In the genomic region with DNA sequence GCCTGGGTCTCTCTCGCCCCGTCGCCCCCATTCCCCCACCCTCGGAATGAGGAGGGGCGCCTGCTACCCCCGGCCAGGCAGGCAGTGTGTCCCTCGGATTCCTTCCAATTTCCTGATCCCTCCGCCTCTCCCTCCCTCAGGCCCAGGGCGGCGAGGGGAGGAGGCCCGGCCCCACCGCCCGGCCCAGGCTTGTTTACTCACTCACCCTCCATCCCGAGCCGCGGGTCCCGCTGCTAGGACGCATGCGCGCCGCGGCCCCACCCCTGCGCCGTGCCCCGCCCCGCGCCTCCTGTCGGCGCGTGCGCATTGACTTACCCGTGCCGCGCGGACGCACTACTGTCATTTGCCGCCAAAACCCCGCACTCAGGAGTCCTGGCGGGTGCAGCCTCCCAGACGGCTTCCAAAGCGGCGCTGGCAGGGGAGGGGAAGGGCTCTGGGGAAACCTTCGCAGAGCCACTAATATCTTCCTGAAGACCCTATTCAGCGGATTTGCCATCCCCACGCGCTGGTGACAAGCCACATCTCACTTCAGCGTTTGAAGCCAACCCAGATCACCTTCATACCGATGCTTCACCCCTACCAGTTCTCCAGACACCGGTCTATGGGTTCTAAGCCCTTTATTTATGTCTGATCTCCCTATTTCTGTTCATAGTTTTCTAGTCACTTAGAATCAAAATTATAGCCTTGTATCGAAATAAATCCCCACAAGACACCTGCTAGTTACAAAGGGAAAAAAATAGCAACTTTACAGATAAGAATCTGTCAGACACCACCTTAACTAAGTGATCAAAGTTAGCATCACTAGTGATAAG, we compare ENCODE assay signal across 1 cellular context.
A peak's percentile ranks its signal among the peaks of the same experiment; 100 is the strongest.
TF ChIP-seq lines count a peak whose summit lies in the region.

EZH1 (minus strand) TSS at position 235 of the 812 bp plus-strand sequence. CDS start 16,099 bp downstream, outside the sequence.

TF ChIP-seq in HepG2, 621 proteins besides CTCF, POLR2A, EP300 and RAD21 (continued from another document and continues in another):
- no peak for TF ChIP-seq ZNF180 (CRISPR knock-in tag; IDR thresholded peaks at IDR 0.05; ENCODE audit: borderline replicate concordance, low read depth)
- TF ChIP-seq ATM (IDR thresholded peaks at IDR 0.05; ENCODE audit: borderline replicate concordance) = no peak
- peak; percentile 84 for TF ChIP-seq FOXC1 (CRISPR knock-in tag; IDR thresholded peaks at IDR 0.05; ENCODE audit: borderline replicate concordance)
- TF ChIP-seq, protein P1, sequence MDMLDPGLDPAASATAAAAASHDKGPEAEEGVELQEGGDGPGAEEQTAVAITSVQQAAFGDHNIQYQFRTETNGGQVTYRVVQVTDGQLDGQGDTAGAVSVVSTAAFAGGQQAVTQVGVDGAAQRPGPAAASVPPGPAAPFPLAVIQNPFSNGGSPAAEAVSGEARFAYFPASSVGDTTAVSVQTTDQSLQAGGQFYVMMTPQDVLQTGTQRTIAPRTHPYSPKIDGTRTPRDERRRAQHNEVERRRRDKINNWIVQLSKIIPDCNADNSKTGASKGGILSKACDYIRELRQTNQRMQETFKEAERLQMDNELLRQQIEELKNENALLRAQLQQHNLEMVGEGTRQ (IDR thresholded peaks at IDR 0.05; ENCODE audit: low read depth, low read length) = no peak
- TF ChIP-seq, protein P1 (CRISPR knock-in tag; IDR thresholded peaks at IDR 0.05; ENCODE audit: borderline replicate concordance) = peak; percentile 40; the same call in 1 of the 2 replicates
- TF ChIP-seq, protein P2, sequence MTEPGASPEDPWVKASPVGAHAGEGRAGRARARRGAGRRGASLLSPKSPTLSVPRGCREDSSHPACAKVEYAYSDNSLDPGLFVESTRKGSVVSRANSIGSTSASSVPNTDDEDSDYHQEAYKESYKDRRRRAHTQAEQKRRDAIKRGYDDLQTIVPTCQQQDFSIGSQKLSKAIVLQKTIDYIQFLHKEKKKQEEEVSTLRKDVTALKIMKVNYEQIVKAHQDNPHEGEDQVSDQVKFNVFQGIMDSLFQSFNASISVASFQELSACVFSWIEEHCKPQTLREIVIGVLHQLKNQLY (CRISPR knock-in tag; IDR thresholded peaks at IDR 0.05) = peak; percentile 46; the same call in 1 of the 2 replicates
- TF ChIP-seq ZNF564 (CRISPR knock-in tag; IDR thresholded peaks at IDR 0.05) = peak; percentile 92
- TF ChIP-seq SIN3B (IDR thresholded peaks at IDR 0.05; ENCODE audit: low read length) = no peak
- no peak for TF ChIP-seq PAF1 (CRISPR knock-in tag; IDR thresholded peaks at IDR 0.05)
- peak; percentile 58 for TF ChIP-seq PTBP1 (IDR thresholded peaks at IDR 0.05; ENCODE audit: low read depth, low read length, poor library complexity, severe bottlenecking)
- no peak for TF ChIP-seq CBX2 (IDR thresholded peaks at IDR 0.05; ENCODE audit: low read depth, low read length)
- no peak for TF ChIP-seq CBX2 (CRISPR knock-in tag; IDR thresholded peaks at IDR 0.05; ENCODE audit: low read depth)
- TF ChIP-seq ZNF841 (CRISPR knock-in tag; IDR thresholded peaks at IDR 0.05; ENCODE audit: borderline replicate concordance) = no peak
- TF ChIP-seq ZNF790 (CRISPR knock-in tag; IDR thresholded peaks at IDR 0.05; ENCODE audit: borderline replicate concordance) = no peak; the same call in 1 of the 2 replicates
- TF ChIP-seq RBM22 (optimal IDR thresholded peaks at IDR 0.05; ENCODE audit: low read length) = no peak
- no peak; the same call in 1 of the 2 replicates for TF ChIP-seq BRD4 (CRISPR knock-in tag; IDR thresholded peaks at IDR 0.05)
- TF ChIP-seq HDAC1 (CRISPR knock-in tag; IDR thresholded peaks at IDR 0.05) = peak; percentile 82
- peak; percentile 12; the same call in 1 of the 2 replicates for TF ChIP-seq FOXJ3 (CRISPR knock-in tag; IDR thresholded peaks at IDR 0.05; ENCODE audit: borderline replicate concordance)
- peak; percentile 94; the same call in 1 of the 2 replicates for TF ChIP-seq KLF11 (CRISPR knock-in tag; IDR thresholded peaks at IDR 0.05)
- TF ChIP-seq AHDC1 (CRISPR knock-in tag; IDR thresholded peaks at IDR 0.05; ENCODE audit: borderline replicate concordance) = peak; percentile 14; the same call in 1 of the 2 replicates
- peak; percentile 76 for TF ChIP-seq THAP11 (CRISPR knock-in tag; IDR thresholded peaks at IDR 0.05)
- no peak; the same call in 1 of the 2 replicates for TF ChIP-seq ZSCAN22 (CRISPR knock-in tag; IDR thresholded peaks at IDR 0.05)
- no peak for TF ChIP-seq PAX8 (CRISPR knock-in tag; IDR thresholded peaks at IDR 0.05; ENCODE audit: borderline replicate concordance)
- TF ChIP-seq CHD4 (IDR thresholded peaks at IDR 0.05; ENCODE audit: borderline replicate concordance, low read length) = no peak
- peak; percentile 97 for TF ChIP-seq ZNF607 (CRISPR knock-in tag; IDR thresholded peaks at IDR 0.05; ENCODE audit: borderline replicate concordance)
- TF ChIP-seq, protein P3, sequence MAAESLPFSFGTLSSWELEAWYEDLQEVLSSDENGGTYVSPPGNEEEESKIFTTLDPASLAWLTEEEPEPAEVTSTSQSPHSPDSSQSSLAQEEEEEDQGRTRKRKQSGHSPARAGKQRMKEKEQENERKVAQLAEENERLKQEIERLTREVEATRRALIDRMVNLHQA (CRISPR knock-in tag; IDR thresholded peaks at IDR 0.05) = no peak
- peak; percentile 14 for TF ChIP-seq CBX1 (IDR thresholded peaks at IDR 0.05; ENCODE audit: low read depth)
- TF ChIP-seq GPN1 (CRISPR knock-in tag; IDR thresholded peaks at IDR 0.05; ENCODE audit: borderline replicate concordance) = no peak
- TF ChIP-seq SP140L (CRISPR knock-in tag; IDR thresholded peaks at IDR 0.05; ENCODE audit: borderline replicate concordance) = no peak; the same call in 1 of the 2 replicates
- TF ChIP-seq MAFG (CRISPR knock-in tag; IDR thresholded peaks at IDR 0.05) = no peak
- no peak for TF ChIP-seq DPF2 (CRISPR knock-in tag; IDR thresholded peaks at IDR 0.05; ENCODE audit: borderline replicate concordance, low read depth)
- TF ChIP-seq ZC3H13 (CRISPR knock-in tag; IDR thresholded peaks at IDR 0.05) = peak; percentile 76
- no peak; the same call in none of the 2 replicates for TF ChIP-seq KLF12 (CRISPR knock-in tag; IDR thresholded peaks at IDR 0.05; ENCODE audit: borderline replicate concordance)
- TF ChIP-seq ZNF143 (CRISPR knock-in tag; IDR thresholded peaks at IDR 0.05) = peak; percentile 49; the same call in 1 of the 2 replicates
- no peak for TF ChIP-seq NR3C1 (CRISPR knock-in tag; IDR thresholded peaks at IDR 0.05)
- TF ChIP-seq ZNF446 (CRISPR knock-in tag; IDR thresholded peaks at IDR 0.05) = peak; percentile 32; the same call in 1 of the 2 replicates
- TF ChIP-seq RARG (CRISPR knock-in tag; IDR thresholded peaks at IDR 0.05; ENCODE audit: low read depth) = no peak
- TF ChIP-seq ZNF792 (CRISPR knock-in tag; IDR thresholded peaks at IDR 0.05) = peak; percentile 55
- TF ChIP-seq ZNF749 (CRISPR knock-in tag; IDR thresholded peaks at IDR 0.05; ENCODE audit: borderline replicate concordance) = peak; percentile 67; the same call in 1 of the 2 replicates
- TF ChIP-seq FOXP1 (IDR thresholded peaks at IDR 0.05) = no peak
- TF ChIP-seq FOXP1 (CRISPR knock-in tag; IDR thresholded peaks at IDR 0.05) = 0 out of 2 replicates have a peak, but pooled peaks have one; percentile 25
- peak; percentile 56 for TF ChIP-seq NCOA2 (CRISPR knock-in tag; IDR thresholded peaks at IDR 0.05)
- TF ChIP-seq PRDM10 (CRISPR knock-in tag; IDR thresholded peaks at IDR 0.05; ENCODE audit: low read depth) = no peak; the same call in 1 of the 2 replicates
- TF ChIP-seq ARNTL (CRISPR knock-in tag; IDR thresholded peaks at IDR 0.05) = peak; percentile 81; the same call in 1 of the 2 replicates
- peak; percentile 50 for TF ChIP-seq PPARG (CRISPR knock-in tag; conservative IDR thresholded peaks at IDR 0.05)
- peak; percentile 45; the same call in 1 of the 2 replicates for TF ChIP-seq MIER3 (CRISPR knock-in tag; IDR thresholded peaks at IDR 0.05; ENCODE audit: borderline replicate concordance)
- TF ChIP-seq KMT2B (CRISPR knock-in tag; IDR thresholded peaks at IDR 0.05) = no peak; the same call in 1 of the 2 replicates
- no peak for TF ChIP-seq ZNF3 (CRISPR knock-in tag; IDR thresholded peaks at IDR 0.05)
- TF ChIP-seq ZNF451 (CRISPR knock-in tag; IDR thresholded peaks at IDR 0.05) = peak; percentile 84
- peak; percentile 96 for TF ChIP-seq ZSCAN31 (CRISPR knock-in tag; IDR thresholded peaks at IDR 0.05; ENCODE audit: low read depth)
- TF ChIP-seq ZSCAN30 (CRISPR knock-in tag; IDR thresholded peaks at IDR 0.05) = no peak; the same call in 1 of the 2 replicates
- TF ChIP-seq, protein P4, sequence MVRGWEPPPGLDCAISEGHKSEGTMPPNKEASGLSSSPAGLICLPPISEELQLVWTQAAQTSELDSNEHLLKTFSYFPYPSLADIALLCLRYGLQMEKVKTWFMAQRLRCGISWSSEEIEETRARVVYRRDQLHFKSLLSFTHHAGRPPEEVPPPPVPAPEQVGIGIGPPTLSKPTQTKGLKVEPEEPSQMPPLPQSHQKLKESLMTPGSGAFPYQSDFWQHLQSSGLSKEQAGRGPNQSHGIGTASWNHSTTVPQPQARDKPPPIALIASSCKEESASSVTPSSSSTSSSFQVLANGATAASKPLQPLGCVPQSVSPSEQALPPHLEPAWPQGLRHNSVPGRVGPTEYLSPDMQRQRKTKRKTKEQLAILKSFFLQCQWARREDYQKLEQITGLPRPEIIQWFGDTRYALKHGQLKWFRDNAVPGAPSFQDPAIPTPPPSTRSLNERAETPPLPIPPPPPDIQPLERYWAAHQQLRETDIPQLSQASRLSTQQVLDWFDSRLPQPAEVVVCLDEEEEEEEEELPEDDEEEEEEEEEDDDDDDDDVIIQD (CRISPR knock-in tag; IDR thresholded peaks at IDR 0.05; ENCODE audit: low read depth) = no peak
- TF ChIP-seq EZH2 (conservative IDR thresholded peaks at IDR 0.05; ENCODE audit: low read depth, low read length) = no peak
